In the genomic region with DNA sequence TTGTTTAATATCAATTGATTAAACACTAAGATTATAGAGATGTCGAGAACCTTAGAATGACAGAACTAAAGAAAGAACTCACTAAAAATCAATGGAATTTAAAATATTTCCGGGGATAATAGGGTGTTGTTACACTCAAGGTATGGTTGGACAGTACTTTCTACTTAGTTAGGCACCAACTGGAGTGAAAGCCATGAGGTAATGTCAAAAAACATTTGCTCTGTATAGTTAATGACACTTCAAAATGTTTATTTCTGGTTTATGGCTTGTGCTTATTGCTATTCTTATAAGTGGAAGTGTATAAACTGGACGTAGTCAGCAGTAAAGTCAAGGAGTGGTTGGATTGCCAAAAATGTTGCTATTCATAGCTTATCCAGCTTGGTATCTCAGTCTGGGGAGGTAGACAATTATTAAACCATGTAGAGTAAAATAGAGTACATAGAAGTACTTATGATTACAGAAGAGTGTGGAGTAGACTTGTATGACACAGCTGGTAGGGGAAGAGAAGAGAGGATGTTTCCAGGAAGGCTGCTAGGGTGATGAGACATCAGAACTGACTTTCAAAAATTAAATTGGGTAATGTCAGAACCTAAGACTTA, we compare ENCODE assay signal across 13 cellular contexts. TPM values are rescaled to one million over a fixed set of nuclear protein-coding genes. Genes with fewer than 3 reads are reported as not detected.
DNase-seq lines count a peak whose midpoint lies in the region; ATAC-seq and TF ChIP-seq lines count a peak whose summit lies in the region.
"Had no signal": no experiment of that assay in that cellular context is flagged by ENCODE, and none has a peak within 500 bp of the region (broad histone marks: within the 10 kb centered on the region; RNA-seq: fewer than 3 reads in every experiment).

No MANE protein-coding gene starts in this region.

- ATAC-seq in Right ventricle myocardium inferior, result peak; percentile 88
- ATAC-seq in lower lobe of right lung, result peak; percentile 92 to 96
- ATAC-seq in upper lobe of left lung (ENCODE audit: low FRiP score in 2 of 2), result peak; percentile 50 to 88

- intact Hi-C loops in Right ventricle myocardium inferior (cut with DNase I) (loop anchor here (10.0 kb wide), 1 partner anchor 50 kb away; no protein-coding TSS in a partner anchor), cardiac septum (cut with DNase I) (no loop called here), lower lobe of right lung (cut with DNase I) (no loop called here)

- H3K4me1 ChIP-seq in lower lobe of right lung, result peaks cover 21% of the 10 kb centered on the region
- peaks cover 0 to 11% (median 6%) of the 10 kb centered on the region in 4 donors for H3K4me1 ChIP-seq in upper lobe of left lung

- H3K4me3 ChIP-seq in epithelial cell of proximal tubule (ENCODE audit: low read depth, low read length) (no peak overlapping the region), lower lobe of right lung (no peak overlapping the region), upper lobe of left lung (no peak overlapping the region)

- H3K9me3 ChIP-seq in lower lobe of right lung (no peaks in the 10 kb centered on the region), upper lobe of left lung (no peaks in the 10 kb centered on the region)

- no peak for TF ChIP-seq CTCF in epithelial cell of proximal tubule (conservative IDR thresholded peaks at IDR 0.05; ENCODE audit: low read depth, low read length)
- TF ChIP-seq CTCF in lower lobe of right lung (IDR thresholded peaks at IDR 0.05), result no peak
- no peak for TF ChIP-seq CTCF in upper lobe of left lung (IDR thresholded peaks at IDR 0.05)

- DNase-seq in Right ventricle myocardium inferior (ENCODE audit: missing footprints) (no peak), cardiac septum (ENCODE audit: low spot score) (no peak), epithelial cell of proximal tubule (ENCODE audit: low read depth) (peak; percentile 63), lower lobe of right lung (no peak), upper lobe of left lung (no peak), C1 segment of cervical spinal cord (lab: John Stamatoyannopoulos, UW) (no peak), DMS114 treated with DMSO at 0.1 percent for 48 hours (lab: John Stamatoyannopoulos, UW; ENCODE audit: unreplicated experiment) (no peak), G401 (ENCODE audit: low spot score) (no peak)
- DNase-seq: EL, erythroblast, NCI-H1417 treated with DMSO at 0.1 percent for 48 hours, NCI-H748 treated with DMSO at 0.1 percent for 48 hours, SHP77 had no signal

- peak in 1 of 4 donors; percentile 31 for TF ChIP-seq EP300 in upper lobe of left lung (IDR thresholded peaks at IDR 0.05)

- H3K36me3 ChIP-seq in lower lobe of right lung (peaks cover 99% of the 10 kb centered on the region), upper lobe of left lung (peaks cover 34 to 98% (median 75%) of the 10 kb centered on the region in 4 donors)

- TF ChIP-seq POLR2A in upper lobe of left lung (IDR thresholded peaks at IDR 0.05), result no peak

- no peaks in the 10 kb centered on the region for H3K27me3 ChIP-seq in lower lobe of right lung (ENCODE audit: low read depth)
- no peaks in the 10 kb centered on the region for H3K27me3 ChIP-seq in upper lobe of left lung

- WGBS in upper lobe of left lung, 2 donors, result 45 to 49% methylated on average over 3 of the region's 3 CpGs

- peak overlapping the region; percentile 57 for H3K27ac ChIP-seq in lower lobe of right lung
- peak overlapping the region in 2 of 4 donors; percentile 32 to 69 for H3K27ac ChIP-seq in upper lobe of left lung

- in situ Hi-C loops in G401 (cut with HindIII; ENCODE audit: low sequenced_read_pairs), result no loop called here

RNA-seq across cellular contexts. Expression of a gene that starts 56.5 kb away (rescaled TPM):
- 0.22 TPM for total RNA-seq in Right ventricle myocardium inferior
- total RNA-seq in cardiac septum, result 1.5 TPM
- not detected in 2 replicates for total RNA-seq in epithelial cell of proximal tubule
- total RNA-seq in lower lobe of right lung, result not detected
- 1 to 10 TPM in 2 of 6 donors, under 1 TPM in 3, not detected in 1; 0.30 to 1.4 (median 0.88) TPM for total RNA-seq in upper lobe of left lung
- not detected in 2 replicates for total RNA-seq in G401 (2014; rRNA removed; shearing (Covaris generic))
